Comparison of ENCODE assay signal across 8 cellular contexts in genomic region chr20:2663364-2663886, GRCh38. TPM values are rescaled to one million over a fixed set of nuclear protein-coding genes. Genes with fewer than 3 reads are reported as not detected.
DNase-seq lines count a peak whose midpoint lies in the region; ATAC-seq and TF ChIP-seq lines count a peak whose summit lies in the region.

No MANE protein-coding gene starts in this region.

- H3K9ac ChIP-seq in rectal smooth muscle tissue (ENCODE audit: low read length): peak overlapping the region; percentile 89

- no peaks in the 10 kb centered on the region for H3K9me3 ChIP-seq in SJCRH30 (replicated peaks)

- TF ChIP-seq CTCF in GM12875 (IDR thresholded peaks at IDR 0.05; ENCODE audit: borderline replicate concordance, insufficient read depth, low read depth, low read length) (no peak), fibroblast of mammary gland (conservative IDR thresholded peaks at IDR 0.05; ENCODE audit: control insufficient read depth, insufficient read depth, low read depth, low read length) (no peak)

- ATAC-seq in GM18867 (IDR thresholded peaks at IDR 0.05; ENCODE audit: unreplicated experiment): no peak

- DNase-seq in SJCRH30 (no peak), fibroblast of mammary gland (ENCODE audit: low read depth) (no peak), NCI-H774 (lab: John Stamatoyannopoulos, UW) (no peak), DMS153 (lab: John Stamatoyannopoulos, UW) (no peak), iPS-NIHi11 (ENCODE audit: low spot score) (no peak)

- H3K27ac ChIP-seq in SJCRH30: peak overlapping the region; percentile 81
- H3K27ac ChIP-seq in rectal smooth muscle tissue (ENCODE audit: low read depth, low read length): peak overlapping the region; percentile 98

- H3K36me3 ChIP-seq in SJCRH30 (peaks cover 14% of the 10 kb centered on the region), rectal smooth muscle tissue (ENCODE audit: control insufficient read depth, insufficient read depth, low read length) (peaks cover 28% of the 10 kb centered on the region)

- H3K4me3 ChIP-seq in GM12875 (ENCODE audit: low read depth, low read length) (peak overlapping the region; percentile 67), SJCRH30 (peak overlapping the region; percentile 74), fibroblast of mammary gland (ENCODE audit: control insufficient read depth, low read depth, low read length) (peak overlapping the region; percentile 97), rectal smooth muscle tissue (ENCODE audit: low read length) (peak overlapping the region; percentile 97)

- H3K4me1 ChIP-seq in SJCRH30 (peaks cover 4% of the 10 kb centered on the region; the same call in 1 of the 2 replicates), rectal smooth muscle tissue (ENCODE audit: control insufficient read depth, insufficient read depth, low read length) (peaks cover 7% of the 10 kb centered on the region)

- H3K27me3 ChIP-seq in SJCRH30 (no peaks in the 10 kb centered on the region), rectal smooth muscle tissue (ENCODE audit: control insufficient read depth, insufficient read depth, low read length) (no peaks in the 10 kb centered on the region)

RNA-seq across cellular contexts. Expression of gene IDH3B, which starts 0.6 kb away (rescaled TPM):
- 119 and 126 TPM in 2 replicates for total RNA-seq in SJCRH30 (2014; rRNA removed; shearing (Covaris generic))

RNA-seq across cellular contexts. Expression of gene NOP56, which starts 11.0 kb away (rescaled TPM):
- 295 and 334 TPM in 2 replicates for total RNA-seq in SJCRH30 (2014; rRNA removed; shearing (Covaris generic))

RNA-seq across cellular contexts. Expression of gene EBF4, which starts 29.2 kb away (rescaled TPM):
- total RNA-seq in SJCRH30 (2014; rRNA removed; shearing (Covaris generic)): 2.6 and 5.2 TPM in 2 replicates
